ENCODE assay signal across 8 cellular contexts in the genomic region with DNA sequence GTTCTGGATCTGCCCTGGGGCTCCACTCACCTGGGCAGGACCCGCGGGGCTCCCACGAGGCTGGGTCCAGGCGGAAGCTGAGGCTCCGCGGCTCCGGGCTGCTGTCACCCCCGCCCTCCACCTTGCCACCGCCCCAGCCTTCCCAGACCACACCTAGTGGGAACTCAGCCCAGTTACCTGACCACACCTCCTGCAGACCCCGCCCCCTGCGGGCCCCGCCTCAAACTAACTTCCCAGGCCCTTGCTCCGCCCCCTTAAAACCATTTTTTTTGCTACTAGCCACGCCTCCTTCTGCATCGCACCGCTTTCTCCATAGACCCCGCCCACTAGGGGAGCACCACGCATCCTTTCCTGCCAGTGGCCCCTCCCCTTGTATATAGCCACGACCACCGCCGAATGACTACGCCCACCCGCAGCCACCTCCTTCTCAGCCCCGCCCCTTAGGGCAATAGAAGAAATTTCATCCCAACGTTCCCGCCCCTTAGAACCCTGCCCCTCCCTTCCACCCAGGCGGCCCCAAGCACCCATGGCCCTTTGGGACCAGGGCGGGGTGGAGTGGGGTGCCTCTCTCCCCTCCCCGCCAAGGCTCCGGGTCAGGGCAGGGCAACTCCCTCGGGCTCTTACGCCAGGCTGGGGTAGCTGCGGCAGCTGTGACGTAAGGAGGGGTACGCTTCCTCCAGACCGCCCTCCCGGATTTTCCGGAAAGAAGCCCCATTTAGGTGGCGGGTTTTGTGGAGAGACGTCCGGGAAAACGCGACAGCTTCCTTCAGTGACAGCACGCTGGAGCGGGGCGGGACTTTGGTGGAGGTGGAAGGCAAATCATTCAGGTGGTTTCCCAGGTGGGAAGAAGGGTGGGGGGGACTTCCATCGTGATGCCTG. TPM values are rescaled to one million over a fixed set of nuclear protein-coding genes. Genes with fewer than 3 reads are reported as not detected.
DNase-seq lines count a peak whose midpoint lies in the region; ATAC-seq and TF ChIP-seq lines count a peak whose summit lies in the region.

Gene SH2D3A (minus strand): TSS at position 79 of the 879 bp plus-strand sequence. CDS start 3,687 bp downstream, outside the sequence.

- WGBS in endodermal cell (ENCODE audit: insufficient coverage in 1 of 2, insufficient read length in 1 of 2), 2 experiments: 9 to 12% methylated on average over 8 to 47 of the region's 47 CpGs

- H3K4me1 Mint-ChIP-seq in endodermal cell: peaks cover 12% of the 10 kb centered on the region
- H3K4me1 Mint-ChIP-seq in naive thymus-derived CD4-positive, alpha-beta T cell: peaks cover 28 to 65% (median 55%) of the 10 kb centered on the region in 7 donors
- H3K4me1 Mint-ChIP-seq in stimulated activated naive CD8-positive, alpha-beta T cell treated with anti-CD3 and anti-CD28 coated beads, Interleukin-15, Interleukin-2, amounts not matched to agents 100 ng/mL and 50 ng/mL, for 24 hours (ENCODE audit: low read depth): peaks cover 47% of the 10 kb centered on the region

- POLR2A ChIA-PET in naive thymus-derived CD4-positive, alpha-beta T cell (lab: Charles Lee): interaction anchor here (0.5 to 4.7 kb wide), 14 partner anchors 11 to 404 kb away, joined by 3 to 27 read pairs (median 4); partner anchors contain the start of genes GPR108 and ZNF557

- ATAC-seq in GM19025 (IDR thresholded peaks at IDR 0.05; ENCODE audit: low read depth, unreplicated experiment) (peak; percentile 63), HG03139 (IDR thresholded peaks at IDR 0.05; ENCODE audit: unreplicated experiment) (peak; percentile 57)
- ATAC-seq in naive thymus-derived CD4-positive, alpha-beta T cell: peak; percentile 84

- peak within 1 kb of the TSS; percentile 89 for H3K4me3 ChIP-seq in endodermal cell (ENCODE audit: low read length)
- peak within 1 kb of the TSS; percentile 82 for H3K4me3 ChIP-seq in naive thymus-derived CD4-positive, alpha-beta T cell (ENCODE audit: low read length)

- H3K36me3 ChIP-seq in endodermal cell (ENCODE audit: control insufficient read depth, insufficient read depth, low read length): no peaks in the 10 kb centered on the region
- peaks cover 0 to 12% (median 0%) of the 10 kb centered on the region in 3 experiments for H3K36me3 ChIP-seq in naive thymus-derived CD4-positive, alpha-beta T cell (ENCODE audit: control insufficient read depth in 2 of 3, insufficient read depth in 3 of 3, low read length in 3 of 3)

- no peaks in the 10 kb centered on the region for H3K9me3 ChIP-seq in endodermal cell (ENCODE audit: control insufficient read depth, low read length)
- no peaks in the 10 kb centered on the region for H3K9me3 ChIP-seq in naive thymus-derived CD4-positive, alpha-beta T cell (ENCODE audit: control insufficient read depth in 2 of 3, low read length in 3 of 3)

- H3K27ac ChIP-seq in endodermal cell (ENCODE audit: low read depth, low read length): no peak within 1 kb of the TSS
- peak within 1 kb of the TSS; percentile 91 for H3K27ac ChIP-seq in naive thymus-derived CD4-positive, alpha-beta T cell (ENCODE audit: low read depth, low read length)

- peak within 1 kb of the TSS; percentile 57 for H3K9ac ChIP-seq in endodermal cell (ENCODE audit: extremely low read depth, low read length, poor library complexity, severe bottlenecking)

- no peaks in the 10 kb centered on the region for H3K27me3 ChIP-seq in endodermal cell (ENCODE audit: control insufficient read depth, insufficient read depth, low read length, poor library complexity, severe bottlenecking)
- no peaks in the 10 kb centered on the region for H3K27me3 ChIP-seq in naive thymus-derived CD4-positive, alpha-beta T cell (ENCODE audit: control insufficient read depth in 2 of 2, insufficient read depth in 2 of 2, low read length in 2 of 2)

- H3K27ac Mint-ChIP-seq in endodermal cell: peak within 1 kb of the TSS; percentile 96
- peak within 1 kb of the TSS; percentile 89 to 98 (median 95) for H3K27ac Mint-ChIP-seq in naive thymus-derived CD4-positive, alpha-beta T cell
- H3K27ac Mint-ChIP-seq in stimulated activated naive CD8-positive, alpha-beta T cell treated with anti-CD3 and anti-CD28 coated beads, Interleukin-15, Interleukin-2, amounts not matched to agents 100 ng/mL and 50 ng/mL, for 24 hours: peak within 1 kb of the TSS; percentile 87

- intact Hi-C loops in naive thymus-derived CD4-positive, alpha-beta T cell (cut with micrococcal nuclease): loop anchor here (1.0 to 10.0 kb wide), 12 partner anchors 14 to 395 kb away; partner anchors contain the start of genes ALKBH7 (in 1 of the 2), GPR108 (in 1 of the 2) and TRIP10 (in 1 of the 2)

- H3K4me3 Mint-ChIP-seq in endodermal cell: peak within 1 kb of the TSS; percentile 70
- peak within 1 kb of the TSS; percentile 88 to 99 (median 94) for H3K4me3 Mint-ChIP-seq in naive thymus-derived CD4-positive, alpha-beta T cell
- H3K4me3 Mint-ChIP-seq in stimulated activated naive CD8-positive, alpha-beta T cell treated with anti-CD3 and anti-CD28 coated beads, Interleukin-15, Interleukin-2, amounts not matched to agents 100 ng/mL and 50 ng/mL, for 24 hours: peak within 1 kb of the TSS; percentile 89

- DNase-seq in 8988T: peak; percentile 37
- DNase-seq in NCI-H82 (lab: John Stamatoyannopoulos, UW): peak; percentile 78
- DNase-seq in activated CD8-positive, alpha-beta memory T cell treated with anti-CD3 and anti-CD28 coated beads for 1 hour (ENCODE audit: extremely low read depth in 1 of 2, low read depth in 1 of 2): peak; percentile 89
- DNase-seq in endodermal cell: peak; percentile 99
- peak; percentile 80 to 98 (median 97) for DNase-seq in naive thymus-derived CD4-positive, alpha-beta T cell

- peaks cover under 1% of the 10 kb centered on the region for H3K36me3 Mint-ChIP-seq in endodermal cell (ENCODE audit: low read depth)
- H3K36me3 Mint-ChIP-seq in naive thymus-derived CD4-positive, alpha-beta T cell: peaks cover 0 to 2% (median 0%) of the 10 kb centered on the region in 5 donors
- peaks cover 5% of the 10 kb centered on the region for H3K36me3 Mint-ChIP-seq in stimulated activated naive CD8-positive, alpha-beta T cell treated with anti-CD3 and anti-CD28 coated beads, Interleukin-15, Interleukin-2, amounts not matched to agents 100 ng/mL and 50 ng/mL, for 24 hours (ENCODE audit: low read depth)

- no peaks in the 10 kb centered on the region for H3K9me3 Mint-ChIP-seq in endodermal cell
- H3K9me3 Mint-ChIP-seq in naive thymus-derived CD4-positive, alpha-beta T cell: peaks cover 0 to 2% (median 0%) of the 10 kb centered on the region in 11 donors
- no peaks in the 10 kb centered on the region for H3K9me3 Mint-ChIP-seq in stimulated activated naive CD8-positive, alpha-beta T cell treated with anti-CD3 and anti-CD28 coated beads, Interleukin-15, Interleukin-2, amounts not matched to agents 100 ng/mL and 50 ng/mL, for 24 hours

- CTCF ChIA-PET in naive thymus-derived CD4-positive, alpha-beta T cell (lab: Charles Lee): interaction anchor here (1.0 to 1.3 kb wide), 3 partner anchors 29 to 96 kb away, joined by 4 to 5 read pairs (median 4); no protein-coding TSS in a partner anchor

- no peaks in the 10 kb centered on the region for H3K27me3 Mint-ChIP-seq in endodermal cell (ENCODE audit: insufficient read depth)
- no peaks in the 10 kb centered on the region for H3K27me3 Mint-ChIP-seq in naive thymus-derived CD4-positive, alpha-beta T cell
- no peaks in the 10 kb centered on the region for H3K27me3 Mint-ChIP-seq in stimulated activated naive CD8-positive, alpha-beta T cell treated with anti-CD3 and anti-CD28 coated beads, Interleukin-15, Interleukin-2, amounts not matched to agents 100 ng/mL and 50 ng/mL, for 24 hours

- no peak for TF ChIP-seq CTCF in endodermal cell (conservative IDR thresholded peaks at IDR 0.05)

- H3K4me1 ChIP-seq in endodermal cell (ENCODE audit: control insufficient read depth, insufficient read depth, low read length): no peaks in the 10 kb centered on the region
- peaks cover 24 to 41% of the 10 kb centered on the region in 2 donors for H3K4me1 ChIP-seq in naive thymus-derived CD4-positive, alpha-beta T cell (ENCODE audit: control insufficient read depth in 2 of 2, insufficient read depth in 2 of 2, low read length in 2 of 2)

RNA-seq across cellular contexts. Expression of gene SH2D3A, which starts in this region (rescaled TPM):
- 10 to 100 TPM; 10.7 to 16.4 TPM for total RNA-seq in endodermal cell
- polyA plus RNA-seq in endodermal cell (2013, experiment 1 of 2): 1.0 TPM
- 1.1 TPM for polyA plus RNA-seq in endodermal cell (2013, experiment 2 of 2)
- total RNA-seq in naive thymus-derived CD4-positive, alpha-beta T cell: 10 to 100 TPM; 27.9 to 64.7 (median 57.4) TPM
- 10 to 100 TPM; 35.2 to 60.4 TPM for polyA plus RNA-seq in naive thymus-derived CD4-positive, alpha-beta T cell

Comparison
In these comparisons a context has a peak if more than half of its experiments do, and no peak if none do; other contexts are left out.
1. DNase-seq: peak in every context shown above with its lines; median percentile 99 in endodermal cell; 97 in naive thymus-derived CD4-positive, alpha-beta T cell; 89 in activated CD8-positive, alpha-beta memory T cell treated with anti-CD3 and anti-CD28 coated beads for 1 hour; 78 in NCI-H82; 37 in 8988T.